ENCODE assay signal across 16 cellular contexts in the genomic region with DNA sequence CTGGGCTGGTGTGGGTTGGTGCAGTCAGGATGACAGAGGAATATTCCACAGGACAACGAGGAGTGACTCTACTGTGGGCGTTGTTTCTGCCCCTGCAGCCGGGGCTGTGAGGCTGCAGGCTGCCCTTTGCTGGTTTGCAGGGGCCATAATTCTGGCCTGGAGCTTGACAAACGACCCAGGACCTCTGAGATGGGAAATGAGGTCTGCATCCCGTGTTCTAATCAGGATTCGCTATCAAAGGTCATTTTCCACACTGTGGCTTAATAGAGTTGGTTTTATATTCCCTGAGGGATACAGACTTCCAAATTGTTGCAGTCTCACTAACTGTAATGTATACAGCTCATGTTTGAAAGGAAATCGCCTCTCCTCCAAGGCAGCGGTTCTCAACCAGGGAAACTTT.
DNase-seq lines count a peak whose midpoint lies in the region; ATAC-seq and TF ChIP-seq lines count a peak whose summit lies in the region.
"Had no signal": no experiment of that assay in that cellular context is flagged by ENCODE, and none has a peak within 500 bp of the region (broad histone marks: within the 10 kb centered on the region; RNA-seq: fewer than 3 reads in every experiment).

No MANE protein-coding gene starts in this region.

- no peak for ATAC-seq in GM18511 (IDR thresholded peaks at IDR 0.05; ENCODE audit: unreplicated experiment)
- ATAC-seq: activated naive CD4-positive, alpha-beta T cell treated with anti-CD3 and anti-CD28 coated beads, Interleukin-2, amount 50 U/mL, for 72 hours; left lung; stimulated activated naive B cell treated with anti-CD40 and anti-IgM and Interleukin-4, amounts not matched to agents 10 μg/mL and 1 μg/mL and 100 μg/mL, for 72 hours had no signal

- no peaks in the 10 kb centered on the region for H3K27me3 Mint-ChIP-seq in nephron (ENCODE audit: low read depth)
- H3K27me3 Mint-ChIP-seq in CD8-positive, alpha-beta memory T cell, result no peaks in the 10 kb centered on the region
- H3K27me3 Mint-ChIP-seq: stimulated activated naive B cell treated with anti-CD40 and anti-IgM and Interleukin-4, amounts not matched to agents 10 μg/mL and 1 μg/mL and 100 μg/mL, for 72 hours had no signal

- H3K79me2 ChIP-seq in ACC112 (ENCODE audit: control insufficient read depth, insufficient read depth, low read length, unreplicated experiment) (peaks cover 43% of the 10 kb centered on the region), OCI-LY1 (ENCODE audit: insufficient read depth, low read length) (peaks cover 51% of the 10 kb centered on the region)

- TF ChIP-seq CTCF in OCI-LY1 (IDR thresholded peaks at IDR 0.05; ENCODE audit: low read length) (no peak), nephron (IDR thresholded peaks at IDR 0.05; ENCODE audit: unreplicated experiment in 3 of 3) (no peak)

- H2AFZ ChIP-seq in ACC112 (ENCODE audit: low read length, unreplicated experiment), result no peak overlapping the region
- H2AFZ ChIP-seq in OCI-LY1 (ENCODE audit: low read length), result no peak overlapping the region

- H3K4me3 ChIP-seq in ACC112 (ENCODE audit: low read depth, low read length), result peak overlapping the region; percentile 41; the same call in 1 of the 2 replicates
- H3K4me3 ChIP-seq in OCI-LY1 (ENCODE audit: low read depth, low read length, poor library complexity, severe bottlenecking), result peak overlapping the region; percentile 79
- H3K4me3 ChIP-seq in CD8-positive, alpha-beta memory T cell (ENCODE audit: low read length), result no peak overlapping the region
- H3K4me3 ChIP-seq: left lung, vagina had no signal

- peak overlapping the region; percentile 74 for H3K4me2 ChIP-seq in OCI-LY1 (ENCODE audit: low read length)

- H3K4me3 Mint-ChIP-seq in nephron, result no peak overlapping the region
- no peak overlapping the region for H3K4me3 Mint-ChIP-seq in CD8-positive, alpha-beta memory T cell

- H3K9ac ChIP-seq in OCI-LY1 (ENCODE audit: low read length), result peak overlapping the region; percentile 88; the same call in 1 of the 2 replicates

- peaks cover 84% of the 10 kb centered on the region for H3K4me1 Mint-ChIP-seq in nephron
- H3K4me1 Mint-ChIP-seq in CD8-positive, alpha-beta memory T cell, result peaks cover 39 to 77% (median 53%) of the 10 kb centered on the region in 3 donors

- no peaks in the 10 kb centered on the region for H3K27me3 ChIP-seq in ACC112 (ENCODE audit: insufficient read depth, low read length)
- no peaks in the 10 kb centered on the region for H3K27me3 ChIP-seq in OCI-LY1 (ENCODE audit: insufficient read depth, low read length)
- no peaks in the 10 kb centered on the region for H3K27me3 ChIP-seq in CD8-positive, alpha-beta memory T cell (ENCODE audit: insufficient read depth, low read length, poor library complexity, severe bottlenecking)
- H3K27me3 ChIP-seq: left lung, vagina had no signal

- H3K36me3 Mint-ChIP-seq in nephron (ENCODE audit: low read depth), result peaks cover 9% of the 10 kb centered on the region
- H3K36me3 Mint-ChIP-seq in CD8-positive, alpha-beta memory T cell, result peaks cover 0 to 21% (median 9%) of the 10 kb centered on the region in 3 donors

- no peaks in the 10 kb centered on the region for H4K20me1 ChIP-seq in OCI-LY1 (ENCODE audit: insufficient read depth, low read length)

- no peaks in the 10 kb centered on the region for H3K9me2 ChIP-seq in OCI-LY1 (ENCODE audit: low read depth, low read length)

- H3F3A ChIP-seq in OCI-LY1 (ENCODE audit: insufficient read depth, low read length), result peaks cover 4% of the 10 kb centered on the region; the same call in 1 of the 2 replicates

- peaks cover 9% of the 10 kb centered on the region; the same call in 1 of the 2 replicates for H3K36me3 ChIP-seq in ACC112 (ENCODE audit: insufficient read depth, low read length)
- H3K36me3 ChIP-seq in OCI-LY1 (ENCODE audit: insufficient read depth, low read length), result peaks cover 9% of the 10 kb centered on the region; the same call in 1 of the 2 replicates
- H3K36me3 ChIP-seq in CD8-positive, alpha-beta memory T cell (ENCODE audit: insufficient read depth, low read length), result no peaks in the 10 kb centered on the region
- H3K36me3 ChIP-seq: left lung, vagina had no signal

- peak overlapping the region; percentile 68 to 88 (median 70) for H3K27ac Mint-ChIP-seq in nephron
- peak overlapping the region in 2 of 8 donors; percentile 38 to 72 for H3K27ac Mint-ChIP-seq in CD8-positive, alpha-beta memory T cell
- H3K27ac Mint-ChIP-seq: stimulated activated naive B cell treated with anti-CD40 and anti-IgM and Interleukin-4, amounts not matched to agents 10 μg/mL and 1 μg/mL and 100 μg/mL, for 72 hours had no signal

- H3K9me3 Mint-ChIP-seq in nephron, result no peaks in the 10 kb centered on the region
- no peaks in the 10 kb centered on the region for H3K9me3 Mint-ChIP-seq in CD8-positive, alpha-beta memory T cell
- H3K9me3 Mint-ChIP-seq: activated naive CD4-positive, alpha-beta T cell treated with anti-CD3 and anti-CD28 coated beads, Interleukin-2, amount 50 U/mL, for 72 hours; stimulated activated naive B cell treated with anti-CD40 and anti-IgM and Interleukin-4, amounts not matched to agents 10 μg/mL and 1 μg/mL and 100 μg/mL, for 72 hours had no signal

- H3K4me1 ChIP-seq in ACC112 (ENCODE audit: control insufficient read depth, insufficient read depth, low read length, unreplicated experiment) (peaks cover 25% of the 10 kb centered on the region), OCI-LY1 (ENCODE audit: insufficient read depth, low read length, severe bottlenecking) (peaks cover 96% of the 10 kb centered on the region)
- peaks cover 21% of the 10 kb centered on the region for H3K4me1 ChIP-seq in CD8-positive, alpha-beta memory T cell (ENCODE audit: insufficient read depth, low read length)
- H3K4me1 ChIP-seq: vagina had no signal

- POLR2A ChIA-PET in CD8-positive, alpha-beta memory T cell (lab: Charles Lee), result no interaction called here

- H3K27ac ChIP-seq in ACC112 (ENCODE audit: low read depth, low read length) (peak overlapping the region; percentile 74), OCI-LY1 (ENCODE audit: low read depth, low read length, poor library complexity, severe bottlenecking) (peak overlapping the region; percentile 98)
- H3K27ac ChIP-seq in CD8-positive, alpha-beta memory T cell (ENCODE audit: low read depth, low read length), result no peak overlapping the region
- H3K27ac ChIP-seq: left lung, vagina had no signal

- no peaks in the 10 kb centered on the region for H3K9me3 ChIP-seq in OCI-LY1 (ENCODE audit: low read length)
- H3K9me3 ChIP-seq in CD8-positive, alpha-beta memory T cell (ENCODE audit: low read length), result no peaks in the 10 kb centered on the region
- H3K9me3 ChIP-seq: left lung, vagina had no signal

- CTCF ChIA-PET in CD8-positive, alpha-beta memory T cell (lab: Charles Lee), result no interaction called here

- peak; percentile 44 for DNase-seq in dermis blood vessel endothelial cell
- no peak for DNase-seq in CD8-positive, alpha-beta memory T cell
- no peak for DNase-seq in NCI-H1694 (lab: John Stamatoyannopoulos, UW)
- DNase-seq in inferior parietal cortex (ENCODE audit: extremely low spot score), result no peak
- DNase-seq: activated CD4-positive, CD25-positive, alpha-beta regulatory T cell; DMS153; GOT3; hippocampal formation; left lung; stimulated activated naive B cell treated with anti-CD40 and anti-IgM and Interleukin-4, amounts not matched to agents 10 μg/mL and 1 μg/mL and 100 μg/mL, for 72 hours had no signal
